ENCODE assay signal across 1 cellular context in genomic region chr10:99913831-99914235, GRCh38.
TF ChIP-seq lines count a peak whose summit lies in the region.

No MANE protein-coding gene starts in this region.

TF ChIP-seq in WTC11, 78 proteins besides CTCF, POLR2A, EP300 and RAD21 (continued from another document and continues in another):
- TF ChIP-seq FOXK1 (CRISPR knock-in tag; IDR thresholded peaks at IDR 0.05) (peak; percentile 73; the same call in 1 of the 2 replicates), TCF7 (CRISPR knock-in tag; IDR thresholded peaks at IDR 0.05; ENCODE audit: low read depth) (no peak), ZNF671 (CRISPR knock-in tag; IDR thresholded peaks at IDR 0.05) (no peak), MYBL2 (CRISPR knock-in tag; IDR thresholded peaks at IDR 0.05) (0 out of 2 replicates have a peak, but pooled peaks have one; percentile 54), SMAD4 (CRISPR knock-in tag; IDR thresholded peaks at IDR 0.05) (no peak), ETV6 (CRISPR knock-in tag; IDR thresholded peaks at IDR 0.05) (peak; percentile 91), HMGXB4 (CRISPR knock-in tag; IDR thresholded peaks at IDR 0.05) (0 out of 2 replicates have a peak, but pooled peaks have one; percentile 34), ZNF281 (CRISPR knock-in tag; IDR thresholded peaks at IDR 0.05) (peak; percentile 88), ATF1 (CRISPR knock-in tag; IDR thresholded peaks at IDR 0.05) (no peak), ZNF263 (CRISPR knock-in tag; IDR thresholded peaks at IDR 0.05; ENCODE audit: low read depth) (no peak), ZNF396 (CRISPR knock-in tag; IDR thresholded peaks at IDR 0.05; ENCODE audit: borderline replicate concordance) (no peak), ZNF423 (CRISPR knock-in tag; IDR thresholded peaks at IDR 0.05) (no peak), ZNF138 (CRISPR knock-in tag; conservative IDR thresholded peaks at IDR 0.05) (no peak), ZNF121 (CRISPR knock-in tag; IDR thresholded peaks at IDR 0.05) (0 out of 2 replicates have a peak, but pooled peaks have one; percentile 38), FOXJ3 (CRISPR knock-in tag; IDR thresholded peaks at IDR 0.05; ENCODE audit: borderline replicate concordance) (no peak), RELA (CRISPR knock-in tag; IDR thresholded peaks at IDR 0.05; ENCODE audit: borderline replicate concordance) (no peak), MXD4 (CRISPR knock-in tag; IDR thresholded peaks at IDR 0.05; ENCODE audit: borderline replicate concordance) (no peak), FOXP1 (CRISPR knock-in tag; IDR thresholded peaks at IDR 0.05; ENCODE audit: borderline replicate concordance) (peak; percentile 70; the same call in 1 of the 2 replicates), TEAD4 (CRISPR knock-in tag; IDR thresholded peaks at IDR 0.05) (peak; percentile 40; the same call in 1 of the 2 replicates), ZNF416 (CRISPR knock-in tag; IDR thresholded peaks at IDR 0.05) (no peak), ATF6 (CRISPR knock-in tag; IDR thresholded peaks at IDR 0.05) (no peak), ZNF317 (CRISPR knock-in tag; IDR thresholded peaks at IDR 0.05; ENCODE audit: borderline replicate concordance, low read depth) (no peak), GRHL2 (CRISPR knock-in tag; IDR thresholded peaks at IDR 0.05; ENCODE audit: insufficient replicate concordance, severe bottlenecking) (no peak), AR (CRISPR knock-in tag; IDR thresholded peaks at IDR 0.05) (no peak), GABPB1 (CRISPR knock-in tag; IDR thresholded peaks at IDR 0.05) (no peak), CDX4 (CRISPR knock-in tag; IDR thresholded peaks at IDR 0.05; ENCODE audit: borderline replicate concordance) (no peak)
- TF ChIP-seq, protein P1, sequence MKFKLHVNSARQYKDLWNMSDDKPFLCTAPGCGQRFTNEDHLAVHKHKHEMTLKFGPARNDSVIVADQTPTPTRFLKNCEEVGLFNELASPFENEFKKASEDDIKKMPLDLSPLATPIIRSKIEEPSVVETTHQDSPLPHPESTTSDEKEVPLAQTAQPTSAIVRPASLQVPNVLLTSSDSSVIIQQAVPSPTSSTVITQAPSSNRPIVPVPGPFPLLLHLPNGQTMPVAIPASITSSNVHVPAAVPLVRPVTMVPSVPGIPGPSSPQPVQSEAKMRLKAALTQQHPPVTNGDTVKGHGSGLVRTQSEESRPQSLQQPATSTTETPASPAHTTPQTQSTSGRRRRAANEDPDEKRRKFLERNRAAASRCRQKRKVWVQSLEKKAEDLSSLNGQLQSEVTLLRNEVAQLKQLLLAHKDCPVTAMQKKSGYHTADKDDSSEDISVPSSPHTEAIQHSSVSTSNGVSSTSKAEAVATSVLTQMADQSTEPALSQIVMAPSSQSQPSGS (CRISPR knock-in tag; IDR thresholded peaks at IDR 0.05; ENCODE audit: borderline replicate concordance, low read depth): no peak
- TF ChIP-seq, protein P2, sequence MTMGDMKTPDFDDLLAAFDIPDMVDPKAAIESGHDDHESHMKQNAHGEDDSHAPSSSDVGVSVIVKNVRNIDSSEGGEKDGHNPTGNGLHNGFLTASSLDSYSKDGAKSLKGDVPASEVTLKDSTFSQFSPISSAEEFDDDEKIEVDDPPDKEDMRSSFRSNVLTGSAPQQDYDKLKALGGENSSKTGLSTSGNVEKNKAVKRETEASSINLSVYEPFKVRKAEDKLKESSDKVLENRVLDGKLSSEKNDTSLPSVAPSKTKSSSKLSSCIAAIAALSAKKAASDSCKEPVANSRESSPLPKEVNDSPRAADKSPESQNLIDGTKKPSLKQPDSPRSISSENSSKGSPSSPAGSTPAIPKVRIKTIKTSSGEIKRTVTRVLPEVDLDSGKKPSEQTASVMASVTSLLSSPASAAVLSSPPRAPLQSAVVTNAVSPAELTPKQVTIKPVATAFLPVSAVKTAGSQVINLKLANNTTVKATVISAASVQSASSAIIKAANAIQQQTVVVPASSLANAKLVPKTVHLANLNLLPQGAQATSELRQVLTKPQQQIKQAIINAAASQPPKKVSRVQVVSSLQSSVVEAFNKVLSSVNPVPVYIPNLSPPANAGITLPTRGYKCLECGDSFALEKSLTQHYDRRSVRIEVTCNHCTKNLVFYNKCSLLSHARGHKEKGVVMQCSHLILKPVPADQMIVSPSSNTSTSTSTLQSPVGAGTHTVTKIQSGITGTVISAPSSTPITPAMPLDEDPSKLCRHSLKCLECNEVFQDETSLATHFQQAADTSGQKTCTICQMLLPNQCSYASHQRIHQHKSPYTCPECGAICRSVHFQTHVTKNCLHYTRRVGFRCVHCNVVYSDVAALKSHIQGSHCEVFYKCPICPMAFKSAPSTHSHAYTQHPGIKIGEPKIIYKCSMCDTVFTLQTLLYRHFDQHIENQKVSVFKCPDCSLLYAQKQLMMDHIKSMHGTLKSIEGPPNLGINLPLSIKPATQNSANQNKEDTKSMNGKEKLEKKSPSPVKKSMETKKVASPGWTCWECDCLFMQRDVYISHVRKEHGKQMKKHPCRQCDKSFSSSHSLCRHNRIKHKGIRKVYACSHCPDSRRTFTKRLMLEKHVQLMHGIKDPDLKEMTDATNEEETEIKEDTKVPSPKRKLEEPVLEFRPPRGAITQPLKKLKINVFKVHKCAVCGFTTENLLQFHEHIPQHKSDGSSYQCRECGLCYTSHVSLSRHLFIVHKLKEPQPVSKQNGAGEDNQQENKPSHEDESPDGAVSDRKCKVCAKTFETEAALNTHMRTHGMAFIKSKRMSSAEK (CRISPR knock-in tag; IDR thresholded peaks at IDR 0.05; ENCODE audit: borderline replicate concordance): no peak
- TF ChIP-seq, protein P3, sequence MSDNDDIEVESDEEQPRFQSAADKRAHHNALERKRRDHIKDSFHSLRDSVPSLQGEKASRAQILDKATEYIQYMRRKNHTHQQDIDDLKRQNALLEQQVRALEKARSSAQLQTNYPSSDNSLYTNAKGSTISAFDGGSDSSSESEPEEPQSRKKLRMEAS (CRISPR knock-in tag; IDR thresholded peaks at IDR 0.05): peak; percentile 54; the same call in 1 of the 2 replicates
- TF ChIP-seq, protein P4, sequence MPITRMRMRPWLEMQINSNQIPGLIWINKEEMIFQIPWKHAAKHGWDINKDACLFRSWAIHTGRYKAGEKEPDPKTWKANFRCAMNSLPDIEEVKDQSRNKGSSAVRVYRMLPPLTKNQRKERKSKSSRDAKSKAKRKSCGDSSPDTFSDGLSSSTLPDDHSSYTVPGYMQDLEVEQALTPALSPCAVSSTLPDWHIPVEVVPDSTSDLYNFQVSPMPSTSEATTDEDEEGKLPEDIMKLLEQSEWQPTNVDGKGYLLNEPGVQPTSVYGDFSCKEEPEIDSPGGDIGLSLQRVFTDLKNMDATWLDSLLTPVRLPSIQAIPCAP (CRISPR knock-in tag; IDR thresholded peaks at IDR 0.05): no peak
- TF ChIP-seq, protein P5, sequence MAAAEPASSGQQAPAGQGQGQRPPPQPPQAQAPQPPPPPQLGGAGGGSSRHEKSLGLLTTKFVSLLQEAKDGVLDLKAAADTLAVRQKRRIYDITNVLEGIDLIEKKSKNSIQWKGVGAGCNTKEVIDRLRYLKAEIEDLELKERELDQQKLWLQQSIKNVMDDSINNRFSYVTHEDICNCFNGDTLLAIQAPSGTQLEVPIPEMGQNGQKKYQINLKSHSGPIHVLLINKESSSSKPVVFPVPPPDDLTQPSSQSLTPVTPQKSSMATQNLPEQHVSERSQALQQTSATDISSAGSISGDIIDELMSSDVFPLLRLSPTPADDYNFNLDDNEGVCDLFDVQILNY (CRISPR knock-in tag; IDR thresholded peaks at IDR 0.05): no peak
- TF ChIP-seq, protein P6, sequence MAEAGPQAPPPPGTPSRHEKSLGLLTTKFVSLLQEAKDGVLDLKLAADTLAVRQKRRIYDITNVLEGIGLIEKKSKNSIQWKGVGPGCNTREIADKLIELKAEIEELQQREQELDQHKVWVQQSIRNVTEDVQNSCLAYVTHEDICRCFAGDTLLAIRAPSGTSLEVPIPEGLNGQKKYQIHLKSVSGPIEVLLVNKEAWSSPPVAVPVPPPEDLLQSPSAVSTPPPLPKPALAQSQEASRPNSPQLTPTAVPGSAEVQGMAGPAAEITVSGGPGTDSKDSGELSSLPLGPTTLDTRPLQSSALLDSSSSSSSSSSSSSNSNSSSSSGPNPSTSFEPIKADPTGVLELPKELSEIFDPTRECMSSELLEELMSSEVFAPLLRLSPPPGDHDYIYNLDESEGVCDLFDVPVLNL (CRISPR knock-in tag; IDR thresholded peaks at IDR 0.05; ENCODE audit: borderline replicate concordance, low read depth): no peak
